8 cellular contexts compared by ENCODE assay signal in genomic region chr17:47949197-47949759, GRCh38. TPM values are rescaled to one million over a fixed set of nuclear protein-coding genes. Genes with fewer than 3 reads are reported as not detected.
DNase-seq lines count a peak whose midpoint lies in the region; ATAC-seq and TF ChIP-seq lines count a peak whose summit lies in the region.

No MANE protein-coding gene starts in this region.

- TF ChIP-seq CTCF in GM12875 (IDR thresholded peaks at IDR 0.05; ENCODE audit: borderline replicate concordance, insufficient read depth, low read depth, low read length), result peak; percentile 92

- peaks cover 49% of the 10 kb centered on the region for H3K4me1 Mint-ChIP-seq in activated CD8-positive, alpha-beta T cell treated with anti-CD3 and anti-CD28 coated beads, Interleukin-2, amount 10 ng/mL, durations not matched to agents 7 days and 5 days (ENCODE audit: low read depth)
- peaks cover 21% of the 10 kb centered on the region for H3K4me1 Mint-ChIP-seq in memory B cell

- H3K9me3 Mint-ChIP-seq in activated CD8-positive, alpha-beta T cell treated with anti-CD3 and anti-CD28 coated beads, Interleukin-2, amount 10 ng/mL, durations not matched to agents 7 days and 5 days (ENCODE audit: insufficient read depth), result no peaks in the 10 kb centered on the region
- H3K9me3 Mint-ChIP-seq in memory B cell, result no peaks in the 10 kb centered on the region

- peak overlapping the region; percentile 77 for H3K27ac Mint-ChIP-seq in activated CD8-positive, alpha-beta T cell treated with anti-CD3 and anti-CD28 coated beads, Interleukin-2, amount 10 ng/mL, durations not matched to agents 7 days and 5 days
- peak overlapping the region; percentile 36 for H3K27ac Mint-ChIP-seq in memory B cell

- POLR2A ChIA-PET in activated CD8-positive, alpha-beta T cell treated with anti-CD3 and anti-CD28 coated beads, Interleukin-2, amount 10 ng/mL, durations not matched to agents 7 days and 5 days (lab: Charles Lee), result interaction anchor here (0.9 to 3.8 kb wide), 2 partner anchors 21 to 54 kb away, joined by 3 to 21 read pairs; partner anchors contain the start of genes CDK5RAP3 and SP2

- ATAC-seq in activated CD8-positive, alpha-beta T cell treated with anti-CD3 and anti-CD28 coated beads, Interleukin-2, amount 10 ng/mL, durations not matched to agents 7 days and 5 days, result peak; percentile 82
- ATAC-seq in memory B cell (ENCODE audit: low read depth) (peak; percentile 72), HG03442 (IDR thresholded peaks at IDR 0.05; ENCODE audit: unreplicated experiment) (no peak)

- DNase-seq in HK-2 (ENCODE audit: unreplicated experiment) (peak; percentile 87), NCI-H774 (lab: John Stamatoyannopoulos, UW) (peak; percentile 84), memory B cell (ENCODE audit: low spot score in 2 of 2) (peak; percentile 61 to 78)
- DNase-seq in activated CD8-positive, alpha-beta T cell treated with anti-CD3 and anti-CD28 coated beads, Interleukin-2, amount 10 ng/mL, durations not matched to agents 7 days and 5 days, result peak; percentile 87
- peak; percentile 70 for DNase-seq in effector CD8-positive, alpha-beta T cell (lab: John Stamatoyannopoulos, UW)
- peak; percentile 60 to 68 (median 60) for DNase-seq in stimulated activated CD4-positive, alpha-beta T cell treated with anti-CD3 and anti-CD28 coated beads, TNF-alpha, amount 100 ng/mL, for 4 hours (ENCODE audit: low read depth in 3 of 3)

- H3K4me3 Mint-ChIP-seq in activated CD8-positive, alpha-beta T cell treated with anti-CD3 and anti-CD28 coated beads, Interleukin-2, amount 10 ng/mL, durations not matched to agents 7 days and 5 days, result peak overlapping the region; percentile 54
- H3K4me3 Mint-ChIP-seq in memory B cell, result peak overlapping the region; percentile 64

- CTCF ChIA-PET in activated CD8-positive, alpha-beta T cell treated with anti-CD3 and anti-CD28 coated beads, Interleukin-2, amount 10 ng/mL, durations not matched to agents 7 days and 5 days (lab: Charles Lee), result interaction anchor here (0.6 to 12.9 kb wide), 35 partner anchors 8 to 310 kb away, joined by 3 to 328 read pairs (median 4); partner anchors contain the start of genes CDK5RAP3, LRRC46, MRPL10 and PNPO

- no peak overlapping the region for H3K4me3 ChIP-seq in GM12875 (ENCODE audit: low read depth, low read length)

- no peaks in the 10 kb centered on the region for H3K27me3 Mint-ChIP-seq in activated CD8-positive, alpha-beta T cell treated with anti-CD3 and anti-CD28 coated beads, Interleukin-2, amount 10 ng/mL, durations not matched to agents 7 days and 5 days (ENCODE audit: low read depth)
- H3K27me3 Mint-ChIP-seq in memory B cell, result no peaks in the 10 kb centered on the region

- H3K36me3 Mint-ChIP-seq in activated CD8-positive, alpha-beta T cell treated with anti-CD3 and anti-CD28 coated beads, Interleukin-2, amount 10 ng/mL, durations not matched to agents 7 days and 5 days (ENCODE audit: low read depth), result peaks cover 50% of the 10 kb centered on the region
- H3K36me3 Mint-ChIP-seq in memory B cell, result peaks cover 15% of the 10 kb centered on the region

RNA-seq across cellular contexts. Expression of gene PNPO, which starts 7.9 kb away (rescaled TPM):
- total RNA-seq in activated CD8-positive, alpha-beta T cell treated with anti-CD3 and anti-CD28 coated beads, Interleukin-2, amount 10 ng/mL, durations not matched to agents 7 days and 5 days, result 10 to 100 TPM; 37.9 to 44.0 TPM

RNA-seq across cellular contexts. Expression of gene PRR15L, which starts 8.4 kb away (rescaled TPM):
- total RNA-seq in activated CD8-positive, alpha-beta T cell treated with anti-CD3 and anti-CD28 coated beads, Interleukin-2, amount 10 ng/mL, durations not matched to agents 7 days and 5 days, result not detected

RNA-seq across cellular contexts. Expression of gene CDK5RAP3, which starts 21.6 kb away (rescaled TPM):
- 100 to 1,000 TPM; 186 to 196 TPM for total RNA-seq in activated CD8-positive, alpha-beta T cell treated with anti-CD3 and anti-CD28 coated beads, Interleukin-2, amount 10 ng/mL, durations not matched to agents 7 days and 5 days

RNA-seq across cellular contexts. Expression of gene SP2, which starts 53.2 kb away (rescaled TPM):
- total RNA-seq in activated CD8-positive, alpha-beta T cell treated with anti-CD3 and anti-CD28 coated beads, Interleukin-2, amount 10 ng/mL, durations not matched to agents 7 days and 5 days, result 10 to 100 TPM; 23.7 to 24.5 TPM
